Comparison of ENCODE assay signal across 17 cellular contexts in the genomic region with DNA sequence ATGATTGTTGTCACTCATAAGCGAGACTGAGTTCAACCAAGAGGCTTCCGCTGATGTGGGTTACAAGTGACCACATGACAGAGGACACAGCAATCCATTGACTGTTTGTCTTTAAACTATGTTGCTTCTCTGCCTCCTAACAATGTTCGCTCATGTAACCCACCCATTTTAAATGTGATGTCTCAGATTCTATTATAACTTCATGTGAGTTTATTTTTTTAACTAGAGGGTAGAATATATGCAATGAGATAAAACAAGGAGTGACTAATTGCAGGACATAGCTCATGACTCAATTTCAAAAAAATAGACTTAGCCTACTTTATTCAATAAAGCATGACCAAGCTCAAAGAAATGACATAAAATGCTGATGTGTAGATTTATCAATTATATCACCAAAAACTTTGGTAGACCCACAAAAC.
A peak's percentile ranks its signal among the peaks of the same experiment; 100 is the strongest.
DNase-seq lines count a peak whose midpoint lies in the region; FAIRE-seq and TF ChIP-seq lines count a peak whose summit lies in the region.
"Had no signal": no experiment of that assay in that cellular context is flagged by ENCODE, and none has a peak within 500 bp of the region (broad histone marks: within the 10 kb centered on the region; RNA-seq: fewer than 3 reads in every experiment).

No MANE protein-coding gene starts in this region.

- H3K9ac ChIP-seq in colonic mucosa (ENCODE audit: low read depth in 2 of 2, low read length in 2 of 2), result no peak overlapping the region

- H3K9me3 ChIP-seq in SJSA1 (replicated peaks) (no peaks in the 10 kb centered on the region), esophagus squamous epithelium (no peaks in the 10 kb centered on the region), colonic mucosa (no peaks in the 10 kb centered on the region)
- H3K9me3 ChIP-seq: gastroesophageal sphincter, prostate gland, tibial nerve had no signal

- H3K27me3 ChIP-seq in SJSA1 (replicated peaks) (no peaks in the 10 kb centered on the region), esophagus squamous epithelium (no peaks in the 10 kb centered on the region), colonic mucosa (no peaks in the 10 kb centered on the region)
- H3K27me3 ChIP-seq: gastroesophageal sphincter, tibial nerve had no signal

- WGBS in esophagus squamous epithelium, 2 donors, result 84 to 85% methylated on average over 3 of the region's 3 CpGs

- FAIRE-seq in HTR-8/SVneo (lab: Jason Lieb, UNC), result no peak
- FAIRE-seq: GM12891 had no signal

- H3K4me3 ChIP-seq in SJSA1 (no peak overlapping the region), esophagus squamous epithelium (no peak overlapping the region), colonic mucosa (no peak overlapping the region)
- H3K4me3 ChIP-seq: gastroesophageal sphincter, prostate gland, tibial nerve had no signal

- TF ChIP-seq CTCF in esophagus squamous epithelium (IDR thresholded peaks at IDR 0.05), result no peak
- no peak for TF ChIP-seq CTCF in colonic mucosa (IDR thresholded peaks at IDR 0.05)

- peak; percentile 70 for DNase-seq in EL
- DNase-seq in SJSA1 (ENCODE audit: low read depth in 1 of 2, low spot score in 2 of 2), result peak; percentile 60 to 79
- DNase-seq in esophagus squamous epithelium (lab: John Stamatoyannopoulos, UW), result no peak
- peak; percentile 54 for DNase-seq in putamen (ENCODE audit: low spot score)
- no peak for DNase-seq in NCI-H524 (lab: John Stamatoyannopoulos, UW)
- DNase-seq in HTR-8/SVneo (ENCODE audit: insufficient read length, low spot score), result no peak
- no peak for DNase-seq in GDM1 (lab: John Stamatoyannopoulos, UW)
- DNase-seq in colonic mucosa, result no peak
- DNase-seq: activated naive CD8-positive, alpha-beta T cell treated with anti-CD3 and anti-CD28 coated beads, Interleukin-2, amount 10 ng/mL, durations not matched to agents 7 days and 5 days; DMS79 treated with DMSO at 0.1 percent for 48 hours; KBM-7; NCI-H1417; T-cell had no signal

- H3K27ac ChIP-seq in SJSA1 (peak overlapping the region; percentile 60), esophagus squamous epithelium (peak overlapping the region in 3 of 4 donors; percentile 49 to 67 (median 52)), colonic mucosa (no peak overlapping the region)
- H3K27ac ChIP-seq: gastroesophageal sphincter, prostate gland had no signal

- no peak for TF ChIP-seq POLR2A in esophagus squamous epithelium (IDR thresholded peaks at IDR 0.05)

- H3K36me3 ChIP-seq in SJSA1, result no peaks in the 10 kb centered on the region
- H3K36me3 ChIP-seq in esophagus squamous epithelium, result no peaks in the 10 kb centered on the region
- no peaks in the 10 kb centered on the region for H3K36me3 ChIP-seq in colonic mucosa
- H3K36me3 ChIP-seq: gastroesophageal sphincter, prostate gland, tibial nerve had no signal

- H3K4me1 ChIP-seq in SJSA1 (replicated peaks) (peaks cover 29% of the 10 kb centered on the region), esophagus squamous epithelium (peaks cover 0 to 30% (median 3%) of the 10 kb centered on the region in 3 donors), colonic mucosa (no peaks in the 10 kb centered on the region)
- H3K4me1 ChIP-seq: prostate gland had no signal

- intact Hi-C loops in esophagus squamous epithelium (cut with DNase I), result no loop called here
- intact Hi-C loops in colonic mucosa (cut with DNase I), result no loop called here

Comparison
In these comparisons a context has a peak if more than half of its experiments do, and no peak if none do; other contexts are left out.
1. DNase-seq: peak in EL (single experiment), SJSA1 (2 of 2) and putamen (single experiment); none in esophagus squamous epithelium (single experiment), NCI-H524 (0 of 2), HTR-8/SVneo (single experiment), GDM1 (single experiment) and colonic mucosa (single experiment).